ENCODE assay signal across 39 cellular contexts in genomic region chr6:50956014-50956413, GRCh38.
"Had no signal": no experiment of that assay in that cellular context is flagged by ENCODE, and none has a peak within 500 bp of the region (broad histone marks: within the 10 kb centered on the region; RNA-seq: fewer than 3 reads in every experiment).

No MANE protein-coding gene starts in this region.

- H3K9me3 Mint-ChIP-seq: activated naive CD4-positive, alpha-beta T cell treated with anti-CD3 and anti-CD28 coated beads, Interleukin-2, amount 50 U/mL, for 24 hours; activated naive CD8-positive, alpha-beta T cell treated with anti-CD3 and anti-CD28 coated beads for 36 hours; activated naive CD8-positive, alpha-beta T cell treated with anti-CD3 and anti-CD28 coated beads, Interleukin-2, amount 10 ng/mL, durations not matched to agents 7 days and 5 days; activated naive CD8-positive, alpha-beta T cell treated with anti-CD3 and anti-CD28 coated beads, Interleukin-2, amount 50 U/mL, for 24 hours; activated T-cell treated with anti-CD3 and anti-CD28 coated beads, Interleukin-2, amount 50 U/mL, for 24 hours; activated T-cell treated with anti-CD3 and anti-CD28 coated beads, Interleukin-2, amount 50 U/mL, for 4 hours; activated T-helper 1 cell treated with anti-CD3 and anti-CD28 coated beads, Interleukin-12 subunit alpha, Interleukin-12 subunit beta, Interleukin-2, Interleukin-4 antibody, amounts not matched to agents 30 ng/mL and 10 ng/mL and 1 ng/mL, durations not matched to agents 14 hours and 24 hours and 36 hours; activated T-helper 17 cell treated with anti-CD3 and anti-CD28 coated beads, Interleukin-2, amount 50 U/mL, for 72 hours; activated T-helper 2 cell treated with anti-CD3 and anti-CD28 coated beads, Interferon-gamma antibody, Interleukin-2, Interleukin-4, amounts not matched to agents 10 μg/mL and 5 μg/mL and 100 μg/mL, durations not matched to agents 14 hours and 24 hours and 36 hours; brain had no signal

- H3K4me3 ChIP-seq: adrenal gland, ascending aorta, body of pancreas, breast epithelium, cardiac muscle cell had no signal

- H3K4me1 Mint-ChIP-seq: activated naive CD4-positive, alpha-beta T cell treated with anti-CD3 and anti-CD28 coated beads, Interleukin-2, amount 10 ng/mL, durations not matched to agents 7 days and 5 days; activated naive CD4-positive, alpha-beta T cell treated with anti-CD3 and anti-CD28 coated beads, Interleukin-2, amount 50 U/mL, for 24 hours; activated naive CD8-positive, alpha-beta T cell treated with anti-CD3 and anti-CD28 coated beads for 36 hours; activated naive CD8-positive, alpha-beta T cell treated with anti-CD3 and anti-CD28 coated beads, Interleukin-2, amount 10 ng/mL, durations not matched to agents 7 days and 5 days; activated naive CD8-positive, alpha-beta T cell treated with anti-CD3 and anti-CD28 coated beads, Interleukin-2, amount 50 U/mL, for 24 hours; activated T-helper 17 cell treated with anti-CD3 and anti-CD28 coated beads, Interleukin-2, amount 50 U/mL, for 72 hours; central memory CD8-positive, alpha-beta T cell had no signal

- FAIRE-seq: astrocyte, bronchial epithelial cell had no signal

- H3K36me3 ChIP-seq: adrenal gland, ascending aorta, brain microvascular endothelial cell, breast epithelium, cardiac muscle cell had no signal

- H3K27me3 ChIP-seq: adrenal gland, ascending aorta, body of pancreas, brain microvascular endothelial cell, breast epithelium, cardiac muscle cell had no signal

- H3K27me3 Mint-ChIP-seq: activated naive CD4-positive, alpha-beta T cell treated with anti-CD3 and anti-CD28 coated beads, Interleukin-2, amount 10 ng/mL, durations not matched to agents 7 days and 5 days; activated naive CD4-positive, alpha-beta T cell treated with anti-CD3 and anti-CD28 coated beads, Interleukin-2, amount 50 U/mL, for 24 hours; activated naive CD8-positive, alpha-beta T cell; activated naive CD8-positive, alpha-beta T cell treated with anti-CD3 and anti-CD28 coated beads for 36 hours; activated naive CD8-positive, alpha-beta T cell treated with anti-CD3 and anti-CD28 coated beads, Interleukin-2, amount 10 ng/mL, durations not matched to agents 7 days and 5 days; activated naive CD8-positive, alpha-beta T cell treated with anti-CD3 and anti-CD28 coated beads, Interleukin-2, amount 50 U/mL, for 24 hours; activated T-cell treated with anti-CD3 and anti-CD28 coated beads, Interleukin-2, amount 50 U/mL, for 24 hours; activated T-helper 17 cell treated with anti-CD3 and anti-CD28 coated beads, Interleukin-2, amount 50 U/mL, for 72 hours; central memory CD8-positive, alpha-beta T cell had no signal

- H3K36me3 Mint-ChIP-seq: activated naive CD4-positive, alpha-beta T cell treated with anti-CD3 and anti-CD28 coated beads, Interleukin-2, amount 10 ng/mL, durations not matched to agents 7 days and 5 days; activated naive CD4-positive, alpha-beta T cell treated with anti-CD3 and anti-CD28 coated beads, Interleukin-2, amount 50 U/mL, for 24 hours; activated naive CD4-positive, alpha-beta T cell treated with anti-CD3 and anti-CD28 coated beads, Interleukin-2, amount 50 U/mL, for 72 hours; activated naive CD8-positive, alpha-beta T cell; activated naive CD8-positive, alpha-beta T cell treated with anti-CD3 and anti-CD28 coated beads for 36 hours; activated naive CD8-positive, alpha-beta T cell treated with anti-CD3 and anti-CD28 coated beads, Interleukin-2, amount 10 ng/mL, durations not matched to agents 7 days and 5 days; brain had no signal

- H3K27ac ChIP-seq: adrenal gland, ascending aorta, body of pancreas, brain microvascular endothelial cell, breast epithelium, cardiac muscle cell had no signal

- H3K27ac Mint-ChIP-seq: activated naive CD4-positive, alpha-beta T cell treated with anti-CD3 and anti-CD28 coated beads for 36 hours; activated naive CD4-positive, alpha-beta T cell treated with anti-CD3 and anti-CD28 coated beads, Interleukin-2, amount 10 ng/mL, durations not matched to agents 7 days and 5 days; activated naive CD4-positive, alpha-beta T cell treated with anti-CD3 and anti-CD28 coated beads, Interleukin-2, amount 50 U/mL, for 24 hours; activated naive CD4-positive, alpha-beta T cell treated with anti-CD3 and anti-CD28 coated beads, Interleukin-2, amount 50 U/mL, for 72 hours; activated naive CD8-positive, alpha-beta T cell; activated naive CD8-positive, alpha-beta T cell treated with anti-CD3 and anti-CD28 coated beads for 36 hours; activated naive CD8-positive, alpha-beta T cell treated with anti-CD3 and anti-CD28 coated beads, Interleukin-2, amount 10 ng/mL, durations not matched to agents 7 days and 5 days; activated naive CD8-positive, alpha-beta T cell treated with anti-CD3 and anti-CD28 coated beads, Interleukin-2, amount 50 U/mL, for 24 hours; activated T-cell treated with anti-CD3 and anti-CD28 coated beads, Interleukin-2, amount 50 U/mL, for 24 hours; activated T-cell treated with anti-CD3 and anti-CD28 coated beads, Interleukin-2, amount 50 U/mL, for 72 hours; activated T-helper 1 cell treated with anti-CD3 and anti-CD28 coated beads, Interleukin-12 subunit alpha, Interleukin-12 subunit beta, Interleukin-2, Interleukin-4 antibody, amounts not matched to agents 30 ng/mL and 10 ng/mL and 1 ng/mL, durations not matched to agents 14 hours and 24 hours and 36 hours; activated T-helper 17 cell treated with anti-CD3 and anti-CD28 coated beads, Interleukin-2, amount 50 U/mL, for 72 hours; activated T-helper 2 cell treated with anti-CD3 and anti-CD28 coated beads, Interferon-gamma antibody, Interleukin-2, Interleukin-4, amounts not matched to agents 10 μg/mL and 5 μg/mL and 100 μg/mL, durations not matched to agents 14 hours and 24 hours and 36 hours; brain had no signal

- H3K4me3 Mint-ChIP-seq: activated naive CD4-positive, alpha-beta T cell treated with anti-CD3 and anti-CD28 coated beads for 36 hours; activated naive CD4-positive, alpha-beta T cell treated with anti-CD3 and anti-CD28 coated beads, Interleukin-2, amount 10 ng/mL, durations not matched to agents 7 days and 5 days; activated naive CD4-positive, alpha-beta T cell treated with anti-CD3 and anti-CD28 coated beads, Interleukin-2, amount 50 U/mL, for 24 hours; activated naive CD8-positive, alpha-beta T cell; activated naive CD8-positive, alpha-beta T cell treated with anti-CD3 and anti-CD28 coated beads for 36 hours; activated naive CD8-positive, alpha-beta T cell treated with anti-CD3 and anti-CD28 coated beads, Interleukin-2, amount 10 ng/mL, durations not matched to agents 7 days and 5 days; activated naive CD8-positive, alpha-beta T cell treated with anti-CD3 and anti-CD28 coated beads, Interleukin-2, amount 50 U/mL, for 24 hours; activated T-cell treated with anti-CD3 and anti-CD28 coated beads, Interleukin-2, amount 50 U/mL, for 24 hours; activated T-cell treated with anti-CD3 and anti-CD28 coated beads, Interleukin-2, amount 50 U/mL, for 4 hours; activated T-cell treated with anti-CD3 and anti-CD28 coated beads, Interleukin-2, amount 50 U/mL, for 72 hours; activated T-helper 1 cell treated with anti-CD3 and anti-CD28 coated beads, Interleukin-12 subunit alpha, Interleukin-12 subunit beta, Interleukin-2, Interleukin-4 antibody, amounts not matched to agents 30 ng/mL and 10 ng/mL and 1 ng/mL, durations not matched to agents 14 hours and 24 hours and 36 hours; activated T-helper 17 cell treated with anti-CD3 and anti-CD28 coated beads, Interleukin-2, amount 50 U/mL, for 72 hours; brain; central memory CD8-positive, alpha-beta T cell had no signal

- H3K9me3 ChIP-seq: adrenal gland, ascending aorta, body of pancreas, breast epithelium had no signal

- DNase-seq: activated effector memory CD4-positive, alpha-beta T cell treated with anti-CD3 and anti-CD28 coated beads, Interleukin-2, amount 50 U/mL, for 16 hours; activated effector memory CD4-positive, alpha-beta T cell treated with Interleukin-2 at 50 U/mL for 16 hours; activated gamma-delta T cell; activated gamma-delta T cell treated with Interleukin-2 at 50 U/mL for 16 hours; activated naive CD4-positive, alpha-beta T cell; activated naive CD4-positive, alpha-beta T cell treated with anti-CD3 and anti-CD28 coated beads for 36 hours; activated naive CD4-positive, alpha-beta T cell treated with anti-CD3 and anti-CD28 coated beads, Interleukin-2, amount 10 ng/mL, durations not matched to agents 7 days and 5 days; activated naive CD4-positive, alpha-beta T cell treated with anti-CD3 and anti-CD28 coated beads, Interleukin-2, amount 50 U/mL, for 16 hours; activated naive CD4-positive, alpha-beta T cell treated with Interleukin-2 at 50 U/mL for 16 hours; activated naive CD8-positive, alpha-beta T cell treated with anti-CD3 and anti-CD28 coated beads for 36 hours; activated naive CD8-positive, alpha-beta T cell treated with anti-CD3 and anti-CD28 coated beads, Interleukin-2, amount 10 ng/mL, durations not matched to agents 7 days and 5 days; activated naive CD8-positive, alpha-beta T cell treated with anti-CD3 and anti-CD28 coated beads, Interleukin-2, amount 50 U/mL, for 24 hours; activated T-cell treated with anti-CD3 and anti-CD28 coated beads, Interleukin-2, amount 50 U/mL, for 24 hours; activated T-cell treated with anti-CD3 and anti-CD28 coated beads, Interleukin-2, amount 50 U/mL, for 4 hours; activated T-cell treated with anti-CD3 and anti-CD28 coated beads, Interleukin-2, amount 50 U/mL, for 48 hours; activated T-cell treated with anti-CD3 and anti-CD28 coated beads, Interleukin-2, amount 50 U/mL, for 72 hours; adrenal gland; amniotic stem cell; amygdala; anterior cingulate cortex; aorta; body of pancreas; brain microvascular endothelial cell; caudate nucleus; central memory CD4-positive, alpha-beta T cell; cerebellar nuclear complex had no signal

- ATAC-seq: activated naive CD4-positive, alpha-beta T cell treated with anti-CD3 and anti-CD28 coated beads, Interleukin-2, amount 50 U/mL, for 72 hours; activated naive CD8-positive, alpha-beta T cell treated with anti-CD3 and anti-CD28 coated beads, Interleukin-2, amount 50 U/mL, for 24 hours; activated T-cell treated with anti-CD3 and anti-CD28 coated beads, Interleukin-2, amount 50 U/mL, for 4 hours; activated T-cell treated with anti-CD3 and anti-CD28 coated beads, Interleukin-2, amount 50 U/mL, for 72 hours; activated T-helper 17 cell treated with anti-CD3 and anti-CD28 coated beads, Interleukin-2, amount 50 U/mL, for 72 hours; body of pancreas had no signal

- H3K4me1 ChIP-seq: adrenal gland, ascending aorta, body of pancreas, breast epithelium had no signal
